22 cellular contexts compared by ENCODE assay signal in genomic region chr7:112152186-112152585, GRCh38. TPM values are rescaled to one million over a fixed set of nuclear protein-coding genes. Genes with fewer than 3 reads are reported as not detected.
DNase-seq lines count a peak whose midpoint lies in the region; ATAC-seq, FAIRE-seq and TF ChIP-seq lines count a peak whose summit lies in the region.
"Had no signal": no experiment of that assay in that cellular context is flagged by ENCODE, and none has a peak within 500 bp of the region (broad histone marks: within the 10 kb centered on the region; RNA-seq: fewer than 3 reads in every experiment).

No MANE protein-coding gene starts in this region.

- peak; percentile 75 for FAIRE-seq in GM12892 (lab: Jason Lieb, UNC)
- FAIRE-seq: GM19239, H54 had no signal

- no peak for TF ChIP-seq CTCF in WTC11 (IDR thresholded peaks at IDR 0.05)

- POLR2A ChIA-PET in WTC11 (lab: Charles Lee), result no interaction called here

- H3K9me3 Mint-ChIP-seq in WTC11, result no peaks in the 10 kb centered on the region
- H3K9me3 Mint-ChIP-seq: CD14-positive monocyte, HFFc6 had no signal

- no peak overlapping the region for H3K27ac Mint-ChIP-seq in WTC11
- H3K27ac Mint-ChIP-seq: B cell, CD14-positive monocyte, HFFc6 had no signal

- H3K4me3 Mint-ChIP-seq in WTC11, result no peak overlapping the region
- H3K4me3 Mint-ChIP-seq: B cell, CD14-positive monocyte, HFFc6 had no signal

- no peaks in the 10 kb centered on the region for H3K36me3 Mint-ChIP-seq in WTC11
- H3K36me3 Mint-ChIP-seq: CD14-positive monocyte had no signal

- H3K27ac ChIP-seq in substantia nigra (ENCODE audit: low read depth, low read length, poor library complexity, severe bottlenecking), result peak overlapping the region; percentile 62
- H3K27ac ChIP-seq: Peyer's patch, SJCRH30 had no signal

- DNase-seq in GM12892 (ENCODE audit: insufficient read length) (no peak), fibroblast of gingiva (ENCODE audit: low read depth) (peak; percentile 59), substantia nigra (lab: John Stamatoyannopoulos, UW) (no peak), WTC11 (ENCODE audit: low spot score) (no peak), NCI-H345 (lab: John Stamatoyannopoulos, UW) (no peak)
- DNase-seq: GDM1, HFFc6, KG1, NCI-H1092 treated with DMSO at 0.1 percent for 48 hours, NCI-H1436 treated with DMSO at 0.1 percent for 48 hours, NCI-H1930, NCI-H2227 treated with DMSO at 0.1 percent for 48 hours, NCI-H510A treated with DMSO at 0.1 percent for 48 hours, Peyer's patch, SJCRH30, SW 1271 had no signal

- ATAC-seq in SK-N-SH treated with all-trans-retinoic acid at 6 μM for 48 hours, result peak; percentile 88
- no peak for ATAC-seq in WTC11
- ATAC-seq in HG02798 (IDR thresholded peaks at IDR 0.05; ENCODE audit: poor library complexity, unreplicated experiment), result no peak

- no peaks in the 10 kb centered on the region for H3K27me3 Mint-ChIP-seq in WTC11 (ENCODE audit: low read depth)

- CTCF ChIA-PET in WTC11 (lab: Charles Lee), result interaction anchor here (1.0 kb wide), 1 partner anchor 15 kb away, joined by 4 read pairs; no protein-coding TSS in a partner anchor

- TF ChIP-seq POLR2A in GM12892 (IDR thresholded peaks at IDR 0.05; ENCODE audit: low read depth, low read length), result no peak

- H3K4me1 Mint-ChIP-seq in WTC11, result peaks cover 27% of the 10 kb centered on the region
- H3K4me1 Mint-ChIP-seq: B cell, CD14-positive monocyte had no signal

TF ChIP-seq in SK-N-SH treated with all-trans-retinoic acid at 6 μM for 48 hours, 23 proteins besides CTCF, POLR2A, EP300 and RAD21:
- TF ChIP-seq ZNF565 (CRISPR knock-in tag; conservative IDR thresholded peaks at IDR 0.05; ENCODE audit: low read depth) (no peak), CREB5 (CRISPR knock-in tag; IDR thresholded peaks at IDR 0.05; ENCODE audit: low read depth) (no peak), TCF4 (CRISPR knock-in tag; IDR thresholded peaks at IDR 0.05; ENCODE audit: borderline replicate concordance) (peak; percentile 75)

TF ChIP-seq in WTC11, 78 proteins besides CTCF, POLR2A, EP300 and RAD21:
- TF ChIP-seq ZBTB21 (CRISPR knock-in tag; IDR thresholded peaks at IDR 0.05; ENCODE audit: borderline replicate concordance), result no peak
- TF ChIP-seq ZNF232 (CRISPR knock-in tag; IDR thresholded peaks at IDR 0.05), result no peak
- TF ChIP-seq ATF2 (CRISPR knock-in tag; IDR thresholded peaks at IDR 0.05; ENCODE audit: borderline replicate concordance, low read depth), result no peak
- TF ChIP-seq USF2 (CRISPR knock-in tag; IDR thresholded peaks at IDR 0.05), result no peak
- TF ChIP-seq SOX15 (CRISPR knock-in tag; IDR thresholded peaks at IDR 0.05), result no peak
- TF ChIP-seq, protein P1, sequence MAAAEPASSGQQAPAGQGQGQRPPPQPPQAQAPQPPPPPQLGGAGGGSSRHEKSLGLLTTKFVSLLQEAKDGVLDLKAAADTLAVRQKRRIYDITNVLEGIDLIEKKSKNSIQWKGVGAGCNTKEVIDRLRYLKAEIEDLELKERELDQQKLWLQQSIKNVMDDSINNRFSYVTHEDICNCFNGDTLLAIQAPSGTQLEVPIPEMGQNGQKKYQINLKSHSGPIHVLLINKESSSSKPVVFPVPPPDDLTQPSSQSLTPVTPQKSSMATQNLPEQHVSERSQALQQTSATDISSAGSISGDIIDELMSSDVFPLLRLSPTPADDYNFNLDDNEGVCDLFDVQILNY (CRISPR knock-in tag; IDR thresholded peaks at IDR 0.05), result no peak
- TF ChIP-seq TEAD4 (CRISPR knock-in tag; IDR thresholded peaks at IDR 0.05), result no peak
- no peak for TF ChIP-seq NR1H2 (CRISPR knock-in tag; IDR thresholded peaks at IDR 0.05)

RNA-seq across cellular contexts. Expression of gene DOCK4, which starts 54.0 kb away (rescaled TPM):
- 2.8 TPM for polyA plus RNA-seq in GM12892 (2012; ENCODE audit: missing spikeins)
- total RNA-seq in WTC11 (2021), result 13.3 to 20.4 TPM (median 15.2 TPM) in 3 replicates

RNA-seq across cellular contexts. Expression of gene ZNF277, which starts 54.3 kb away (rescaled TPM):
- 38.4 TPM for polyA plus RNA-seq in GM12892 (2012; ENCODE audit: missing spikeins)
- total RNA-seq in WTC11 (2021), result 18.3 to 22.5 TPM (median 20.6 TPM) in 3 replicates
